Comparison of ENCODE assay signal across 16 cellular contexts in genomic region chr6:10300071-10300470, GRCh38.
DNase-seq lines count a peak whose midpoint lies in the region; ATAC-seq and TF ChIP-seq lines count a peak whose summit lies in the region.
"Had no signal": no experiment of that assay in that cellular context is flagged by ENCODE, and none has a peak within 500 bp of the region (broad histone marks: within the 10 kb centered on the region; RNA-seq: fewer than 3 reads in every experiment).

No MANE protein-coding gene starts in this region.

- no peak overlapping the region for H3K4me3 ChIP-seq in PC-9
- no peak overlapping the region for H3K4me3 ChIP-seq in suprapubic skin
- H3K4me3 ChIP-seq: smooth muscle cell, tibial nerve had no signal

- no peak for TF ChIP-seq CTCF in PC-9 (conservative IDR thresholded peaks at IDR 0.05)
- no peak for TF ChIP-seq CTCF in suprapubic skin (IDR thresholded peaks at IDR 0.05)

- H3K27me3 ChIP-seq in PC-9 (ENCODE audit: insufficient read depth, low read depth): no peaks in the 10 kb centered on the region
- no peaks in the 10 kb centered on the region for H3K27me3 ChIP-seq in suprapubic skin
- H3K27me3 ChIP-seq: tibial nerve had no signal

- H3K79me2 ChIP-seq in PC-9 (ENCODE audit: low read depth): no peaks in the 10 kb centered on the region

- intact Hi-C loops in PC-9 (cut with micrococcal nuclease; ENCODE audit: unreplicated experiment): no loop called here

- H3K27ac ChIP-seq in PC-9 (peak overlapping the region; percentile 24; the same call in 1 of the 2 replicates), suprapubic skin (no peak overlapping the region)
- H3K27ac ChIP-seq: tibial nerve had no signal

- H3F3A ChIP-seq in PC-9 (ENCODE audit: insufficient read depth, low read depth): peaks cover 6% of the 10 kb centered on the region; the same call in 1 of the 2 replicates

- 73% methylated on average over 2 of the region's 2 CpGs for WGBS in suprapubic skin

- peak overlapping the region; percentile 15; the same call in 1 of the 2 replicates for H3K4me2 ChIP-seq in PC-9
- H3K4me2 ChIP-seq: smooth muscle cell had no signal

- no peak for TF ChIP-seq POLR2A in suprapubic skin (IDR thresholded peaks at IDR 0.05)

- no peak overlapping the region for H2AFZ ChIP-seq in PC-9

- no peaks in the 10 kb centered on the region for H4K20me1 ChIP-seq in PC-9 (ENCODE audit: insufficient read depth)

- CTCF ChIA-PET in PC-9 (lab: Charles Lee): interaction anchor here (0.6 kb wide), 1 partner anchor 81 kb away, joined by 3 read pairs; no protein-coding TSS in a partner anchor

- peak; percentile 95 for DNase-seq in Caki2 (ENCODE audit: low read depth)
- peak; percentile 12 to 58 for DNase-seq in PC-9
- DNase-seq in suprapubic skin (ENCODE audit: low spot score in 2 of 2): no peak
- no peak for DNase-seq in activated naive CD4-positive, alpha-beta T cell (lab: John Stamatoyannopoulos, UW)
- DNase-seq in NCI-H2029 (lab: John Stamatoyannopoulos, UW): no peak
- DNase-seq: activated gamma-delta T cell; aorta; DMS79; naive thymus-derived CD8-positive, alpha-beta T cell; NCI-H1105 treated with DMSO at 0.1 percent for 48 hours had no signal

- H3K9me2 ChIP-seq in PC-9 (ENCODE audit: insufficient read depth): no peaks in the 10 kb centered on the region

- peaks cover 8% of the 10 kb centered on the region; the same call in 1 of the 2 replicates for H3K4me1 ChIP-seq in PC-9 (replicated peaks; ENCODE audit: insufficient read depth)
- H3K4me1 ChIP-seq in suprapubic skin: no peaks in the 10 kb centered on the region
- H3K4me1 ChIP-seq: tibial nerve had no signal

- no peaks in the 10 kb centered on the region for H3K36me3 ChIP-seq in PC-9 (ENCODE audit: low read depth)
- no peaks in the 10 kb centered on the region for H3K36me3 ChIP-seq in suprapubic skin
- H3K36me3 ChIP-seq: tibial nerve had no signal

- ATAC-seq in GM21619 (IDR thresholded peaks at IDR 0.05; ENCODE audit: unreplicated experiment) (peak; percentile 58), esophagus mucosa (peak; percentile 68), GM18517 (IDR thresholded peaks at IDR 0.05; ENCODE audit: unreplicated experiment) (no peak)
- ATAC-seq: naive thymus-derived CD8-positive, alpha-beta T cell; stimulated activated effector memory CD8-positive, alpha-beta T cell treated with anti-CD3 and anti-CD28 coated beads, Interleukin-12 subunit alpha, Interleukin-12 subunit beta, amount 100 ng/mL, for 72 hours had no signal

- TF ChIP-seq EP300 in suprapubic skin (IDR thresholded peaks at IDR 0.05): no peak

- BruUV-seq in PC-9 (replicated peaks; lab: Mats Ljungman, UMichigan): no TSS peak

- in situ Hi-C loops in Caki2 (cut with HindIII; ENCODE audit: low pct_unique_long_range_greater_than_20kb, low sequenced_read_pairs): no loop called here

- POLR2A ChIA-PET in PC-9 (lab: Charles Lee; ENCODE audit: unreplicated experiment): interaction anchor here (0.6 kb wide), 1 partner anchor 1648 kb away, joined by 4 read pairs; no protein-coding TSS in a partner anchor

- H3K9me3 ChIP-seq in PC-9 (ENCODE audit: insufficient read depth, low read depth) (no peaks in the 10 kb centered on the region), suprapubic skin (no peaks in the 10 kb centered on the region)
- H3K9me3 ChIP-seq: tibial nerve had no signal

Comparison
In these comparisons a context has a peak if more than half of its experiments do, and no peak if none do; other contexts are left out.
1. DNase-seq: peak in Caki2 (single experiment) and PC-9 (2 of 2); none in suprapubic skin (0 of 2), activated naive CD4-positive, alpha-beta T cell (0 of 4) and NCI-H2029 (single experiment).